ENCODE assay signal across 8 cellular contexts in the genomic region with DNA sequence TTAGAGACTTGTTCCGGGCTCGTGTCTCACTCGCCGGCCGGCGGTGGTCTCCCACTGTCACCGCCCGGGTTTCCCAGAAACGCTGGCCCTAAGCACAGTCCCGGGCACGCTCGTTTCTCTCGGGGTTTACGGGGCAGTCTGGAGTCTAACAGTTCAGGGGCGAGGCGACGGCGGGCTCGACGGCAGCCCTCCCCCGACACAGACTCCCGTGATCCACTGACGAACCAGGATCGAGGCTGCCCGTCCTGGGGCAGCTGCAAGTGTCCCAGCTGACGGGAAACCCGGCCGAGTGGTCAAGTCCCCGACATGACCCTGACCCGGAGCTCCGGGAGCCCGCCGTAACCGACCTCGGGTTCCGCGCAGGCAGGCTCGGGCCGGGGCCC. TPM values are rescaled to one million over a fixed set of nuclear protein-coding genes. Genes with fewer than 3 reads are reported as not detected.
DNase-seq lines count a peak whose midpoint lies in the region; ATAC-seq, FAIRE-seq and TF ChIP-seq lines count a peak whose summit lies in the region.

No MANE protein-coding gene starts in this region.

- DNase-seq in adrenal gland = peak in 2 of 7 donors; percentile 55 to 64
- no peak for DNase-seq in HepG2 (ENCODE audit: low spot score)
- DNase-seq in upper lobe of left lung = no peak
- no peak for DNase-seq in NCI-H2081 treated with DMSO at 0.1 percent for 48 hours (lab: John Stamatoyannopoulos, UW)
- DNase-seq in cerebellar nuclear complex (lab: John Stamatoyannopoulos, UW) = no peak
- DNase-seq in EL = no peak

- WGBS in adrenal gland, 4 donors = 0% methylated on average over 6 to 39 of the region's 39 CpGs
- 0% methylated on average over 3 of the region's 39 CpGs for WGBS in HepG2 (ENCODE audit: low lambda C conversion rate)
- WGBS in upper lobe of left lung, 2 donors = 1% methylated on average over 22 of the region's 39 CpGs; no CpG with 5 or more reads in 1 of the 2 donors

- H3K9ac ChIP-seq in HepG2 (ENCODE audit: insufficient read depth, low read depth, low read length) = peak overlapping the region; percentile 94

- H4K20me1 ChIP-seq in HepG2 (ENCODE audit: insufficient read depth, low read length) = peaks cover 21% of the 10 kb centered on the region; the same call in 1 of the 2 replicates

- H3K4me1 ChIP-seq in adrenal gland (replicated peaks in 1 of 2) = peaks cover 20 to 38% of the 10 kb centered on the region in 2 donors
- peaks cover 48% of the 10 kb centered on the region for H3K4me1 ChIP-seq in HepG2 (ENCODE audit: insufficient read depth, low read length)
- peaks cover 37 to 51% (median 38%) of the 10 kb centered on the region in 4 donors for H3K4me1 ChIP-seq in upper lobe of left lung

- POLR2A ChIA-PET in HepG2 (lab: Yijun Ruan, JAX) = interaction anchor here (0.7 to 2.2 kb wide), 13 partner anchors 9 to 272 kb away, joined by 3 to 11 read pairs (median 4); a partner anchor contains a TSS

- in situ Hi-C loops in HepG2 (cut with HindIII; ENCODE audit: extremely low pct_ligation_motif_present, low pct_unique_long_range_greater_than_20kb) = no loop called here

- peak overlapping the region; percentile 62 to 98 (median 78) for H3K4me3 ChIP-seq in adrenal gland
- H3K4me3 ChIP-seq in HepG2 (replicated peaks in 1 of 3; ENCODE audit: insufficient read depth in 1 of 3, low read depth in 2 of 3, low read length in 3 of 3) = peak overlapping the region; percentile 76 to 89 (median 82)
- peak overlapping the region; percentile 73 to 94 (median 83) for H3K4me3 ChIP-seq in upper lobe of left lung

- no TSS peak for BruUV-seq in HepG2 (replicated peaks; lab: Mats Ljungman, UMichigan)

- H3K79me2 ChIP-seq in HepG2 (ENCODE audit: insufficient read depth, low read length) = peaks cover 42% of the 10 kb centered on the region

- CTCF ChIA-PET in HepG2 (lab: Yijun Ruan, JAX; ENCODE audit: low intra/inter-chr PET ratio, low total read pairs) = no interaction called here

- no peak for TF ChIP-seq RAD21 in HepG2 (CRISPR knock-in tag; IDR thresholded peaks at IDR 0.05)

- H3K9me3 ChIP-seq in adrenal gland (replicated peaks in 1 of 3) (no peaks in the 10 kb centered on the region), HepG2 (ENCODE audit: low read length) (no peaks in the 10 kb centered on the region), upper lobe of left lung (no peaks in the 10 kb centered on the region)

- H2AFZ ChIP-seq in HepG2 (ENCODE audit: low read length) = no peak overlapping the region

- no peak for TF ChIP-seq CTCF in adrenal gland (IDR thresholded peaks at IDR 0.05)
- TF ChIP-seq CTCF in HepG2 (CRISPR knock-in tag; IDR thresholded peaks at IDR 0.05) = no peak
- TF ChIP-seq CTCF in upper lobe of left lung (IDR thresholded peaks at IDR 0.05) = peak in 1 of 6 experiments; percentile 5

- intact Hi-C loops in adrenal gland (cut with DNase I) = no loop called here
- intact Hi-C loops in HepG2 (cut with micrococcal nuclease; ENCODE audit: unreplicated experiment) = no loop called here

- H3K27me3 ChIP-seq in adrenal gland (no peaks in the 10 kb centered on the region), HepG2 (ENCODE audit: control insufficient read depth in 1 of 2, insufficient read depth in 2 of 2, low read length in 2 of 2) (no peaks in the 10 kb centered on the region; a peak in 1 of 5 replicates), upper lobe of left lung (no peaks in the 10 kb centered on the region)

- TF ChIP-seq POLR2A in GM18505 (IDR thresholded peaks at IDR 0.05; ENCODE audit: borderline replicate concordance, extremely low read depth, insufficient read depth, insufficient read length) (no peak), adrenal gland (IDR thresholded peaks at IDR 0.05) (no peak), HepG2 (IDR thresholded peaks at IDR 0.05; ENCODE audit: insufficient read depth in 1 of 2, low read depth in 2 of 2, low read length in 2 of 2) (no peak; a peak in 1 of 4 replicates), upper lobe of left lung (IDR thresholded peaks at IDR 0.05) (no peak)

- H3K27ac ChIP-seq in adrenal gland = peak overlapping the region; percentile 30 to 97 (median 74)
- peak overlapping the region; percentile 64 for H3K27ac ChIP-seq in HepG2 (ENCODE audit: extremely low read length, insufficient read depth, low read length)
- peak overlapping the region; percentile 83 to 91 (median 87) for H3K27ac ChIP-seq in upper lobe of left lung

- no peak for TF ChIP-seq EP300 in HepG2 (IDR thresholded peaks at IDR 0.05; ENCODE audit: low read depth in 2 of 2, low read length in 2 of 2)
- no peak for TF ChIP-seq EP300 in HepG2 (CRISPR knock-in tag; IDR thresholded peaks at IDR 0.05; ENCODE audit: borderline replicate concordance)
- no peak for TF ChIP-seq EP300 in upper lobe of left lung (IDR thresholded peaks at IDR 0.05)

- no peak for FAIRE-seq in HepG2 (lab: Jason Lieb, UNC)

- peak overlapping the region; percentile 94 for H3K4me2 ChIP-seq in HepG2 (ENCODE audit: low read depth, low read length)

- peak; percentile 10 for ATAC-seq in GM18505 (IDR thresholded peaks at IDR 0.05; ENCODE audit: unreplicated experiment)
- ATAC-seq in HG03097 (IDR thresholded peaks at IDR 0.05; ENCODE audit: low FRiP score, unreplicated experiment) = peak; percentile 17
- no peak for ATAC-seq in HepG2
- ATAC-seq in upper lobe of left lung (ENCODE audit: low FRiP score in 2 of 2) = no peak

- H3K36me3 ChIP-seq in adrenal gland (replicated peaks in 1 of 2) (no peaks in the 10 kb centered on the region), HepG2 (replicated peaks in 1 of 2; ENCODE audit: control insufficient read depth in 1 of 2, insufficient read depth in 2 of 2, low read length in 2 of 2) (peaks cover 4 to 14% of the 10 kb centered on the region in 2 experiments; a peak in 2 of 5 replicates), upper lobe of left lung (peaks cover 0 to 8% (median 0%) of the 10 kb centered on the region in 4 donors)

RNA-seq across cellular contexts. Expression of a gene that starts 0.5 kb away (rescaled TPM):
- total RNA-seq in adrenal gland (10 to 100 TPM; 41.2 to 56.1 (median 47.0) TPM), HepG2 (2016; rRNA removed; fragmentation: Illumina TruSeq; extraction: Trizol) (22.1 and 29.4 TPM in 2 replicates), upper lobe of left lung (10 to 100 TPM; 41.5 to 88.0 (median 50.5) TPM)
- polyA plus RNA-seq in adrenal gland (10 to 100 TPM; 49.8 to 74.4 (median 55.2) TPM), HepG2 (2011; rRNA removed) (25.4 and 28.8 TPM in 2 replicates)
- total RNA-seq in HepG2 (2016; cell fraction: cytosol; rRNA removed; fragmentation: Illumina TruSeq; extraction: Trizol; ENCODE audit: low read depth) = 19.3 and 24.9 TPM in 2 replicates
- 21.8 and 31.9 TPM in 2 replicates for total RNA-seq in HepG2 (2016; cell fraction: insoluble cytoplasmic fraction; rRNA removed; fragmentation: Illumina TruSeq; extraction: Trizol)
- 32.2 and 38.5 TPM in 2 replicates for total RNA-seq in HepG2 (2016; cell fraction: membrane; rRNA removed; fragmentation: Illumina TruSeq; extraction: Trizol)
- total RNA-seq in HepG2 (2016; cell fraction: nucleus; rRNA removed; fragmentation: Illumina TruSeq; extraction: Trizol) = 23.9 and 27.0 TPM in 2 replicates
- polyA plus RNA-seq in HepG2 (2011; cell fraction: cytosol; rRNA removed) = 25.8 and 32.1 TPM in 2 replicates
- polyA plus RNA-seq in HepG2 (2011; cell fraction: nucleus; rRNA removed) = 48.5 and 56.3 TPM in 2 replicates
- 31.0 and 32.3 TPM in 2 replicates for polyA plus RNA-seq in HepG2 (2012)
- 26.4 and 36.1 TPM in 2 replicates for polyA plus RNA-seq in HepG2 (2016; cell fraction: cytosol; fragmentation: Illumina TruSeq; extraction: Trizol; ENCODE audit: low read depth)
- polyA plus RNA-seq in HepG2 (2016; cell fraction: insoluble cytoplasmic fraction; fragmentation: Illumina TruSeq; extraction: Trizol; ENCODE audit: low read depth) = 38.0 and 48.6 TPM in 2 replicates
- polyA plus RNA-seq in HepG2 (2016; cell fraction: membrane; fragmentation: Illumina TruSeq; extraction: Trizol; ENCODE audit: low read depth) = 40.9 and 46.8 TPM in 2 replicates
- polyA plus RNA-seq in HepG2 (2016; cell fraction: nucleus; fragmentation: Illumina TruSeq; extraction: Trizol; ENCODE audit: insufficient read depth, low read depth) = 70.6 and 77.2 TPM in 2 replicates
- 19.8 and 25.0 TPM in 2 replicates for polyA minus RNA-seq in HepG2 (2011; rRNA and poly(A)+ RNA removed; ENCODE audit: low replicate concordance)
- polyA minus RNA-seq in HepG2 (2011; cell fraction: cytosol; rRNA and poly(A)+ RNA removed) = 15.5 and 16.0 TPM in 2 replicates
- polyA minus RNA-seq in HepG2 (2011; cell fraction: nucleus; rRNA and poly(A)+ RNA removed) = 18.6 and 26.4 TPM in 2 replicates

RNA-seq across cellular contexts. Expression of a gene that starts 7.1 kb away (rescaled TPM):
- total RNA-seq in adrenal gland (10 to 100 TPM in 1 of 8 donors, 1 to 10 TPM in 7; 1.1 to 22.4 (median 4.1) TPM), HepG2 (2016; rRNA removed; fragmentation: Illumina TruSeq; extraction: Trizol) (0.93 and 2.6 TPM in 2 replicates), upper lobe of left lung (10 to 100 TPM in 1 of 6 donors, 1 to 10 TPM in 4, under 1 TPM in 1; 0.91 to 17.8 (median 2.7) TPM)
- polyA plus RNA-seq in adrenal gland (10 to 100 TPM in 2 of 3 donors, under 1 TPM in 1; 0.18 to 53.6 (median 31.8) TPM), HepG2 (2011; rRNA removed) (2.3 and 4.7 TPM in 2 replicates)
- total RNA-seq in HepG2 (2016; cell fraction: cytosol; rRNA removed; fragmentation: Illumina TruSeq; extraction: Trizol; ENCODE audit: low read depth) = 1.3 and 1.5 TPM in 2 replicates
- 0.73 and 3.1 TPM in 2 replicates for total RNA-seq in HepG2 (2016; cell fraction: insoluble cytoplasmic fraction; rRNA removed; fragmentation: Illumina TruSeq; extraction: Trizol)
- 1.5 and 1.9 TPM in 2 replicates for total RNA-seq in HepG2 (2016; cell fraction: membrane; rRNA removed; fragmentation: Illumina TruSeq; extraction: Trizol)
- total RNA-seq in HepG2 (2016; cell fraction: nucleus; rRNA removed; fragmentation: Illumina TruSeq; extraction: Trizol) = 3.1 and 3.8 TPM in 2 replicates
- polyA plus RNA-seq in HepG2 (2011; cell fraction: cytosol; rRNA removed) = 0.92 and 1.7 TPM in 2 replicates
- 68.0 and 74.7 TPM in 2 replicates for polyA plus RNA-seq in HepG2 (2011; cell fraction: nucleus; rRNA removed)
- polyA plus RNA-seq in HepG2 (2012) = 1.8 and 2.2 TPM in 2 replicates
- polyA plus RNA-seq in HepG2 (2016; cell fraction: cytosol; fragmentation: Illumina TruSeq; extraction: Trizol; ENCODE audit: low read depth) = 1.1 and 1.2 TPM in 2 replicates
- polyA plus RNA-seq in HepG2 (2016; cell fraction: insoluble cytoplasmic fraction; fragmentation: Illumina TruSeq; extraction: Trizol; ENCODE audit: low read depth) = 0.84 and 1.3 TPM in 2 replicates
- polyA plus RNA-seq in HepG2 (2016; cell fraction: membrane; fragmentation: Illumina TruSeq; extraction: Trizol; ENCODE audit: low read depth) = 0.98 and 1.3 TPM in 2 replicates
- polyA plus RNA-seq in HepG2 (2016; cell fraction: nucleus; fragmentation: Illumina TruSeq; extraction: Trizol; ENCODE audit: insufficient read depth, low read depth) = 12.7 and 13.3 TPM in 2 replicates
- polyA minus RNA-seq in HepG2 (2011; rRNA and poly(A)+ RNA removed; ENCODE audit: low replicate concordance) = 0.30 and 1.8 TPM in 2 replicates
- 0.59 and 1.4 TPM in 2 replicates for polyA minus RNA-seq in HepG2 (2011; cell fraction: cytosol; rRNA and poly(A)+ RNA removed)
- polyA minus RNA-seq in HepG2 (2011; cell fraction: nucleus; rRNA and poly(A)+ RNA removed) = 1.9 and 2.9 TPM in 2 replicates

RNA-seq across cellular contexts. Expression of a gene that starts 26.6 kb away (rescaled TPM):
- 1 to 10 TPM in 4 of 8 donors, under 1 TPM in 2, not detected in 2; 0.28 to 2.6 (median 1.2) TPM for total RNA-seq in adrenal gland
- polyA plus RNA-seq in adrenal gland = 1 to 10 TPM in 2 of 3 donors, not detected in 1; 3.0 to 4.3 TPM
- total RNA-seq in HepG2 (2016; rRNA removed; fragmentation: Illumina TruSeq; extraction: Trizol) = 0.29 and 0.64 TPM in 2 replicates
- total RNA-seq in HepG2 (2016; cell fraction: cytosol; rRNA removed; fragmentation: Illumina TruSeq; extraction: Trizol; ENCODE audit: low read depth) = 0.88 and 0.91 TPM in 2 replicates
- 1.0 TPM in 1 of 2 replicates, not detected in the other for total RNA-seq in HepG2 (2016; cell fraction: insoluble cytoplasmic fraction; rRNA removed; fragmentation: Illumina TruSeq; extraction: Trizol)
- total RNA-seq in HepG2 (2016; cell fraction: membrane; rRNA removed; fragmentation: Illumina TruSeq; extraction: Trizol) = 0.28 and 0.80 TPM in 2 replicates
- total RNA-seq in HepG2 (2016; cell fraction: nucleus; rRNA removed; fragmentation: Illumina TruSeq; extraction: Trizol) = 0.87 TPM in 1 of 2 replicates, not detected in the other
- 0.18 and 0.29 TPM in 2 replicates for polyA plus RNA-seq in HepG2 (2011; rRNA removed)
- polyA plus RNA-seq in HepG2 (2011; cell fraction: cytosol; rRNA removed) = 0.11 and 0.21 TPM in 2 replicates
- 4.1 and 5.2 TPM in 2 replicates for polyA plus RNA-seq in HepG2 (2011; cell fraction: nucleus; rRNA removed)
- 1.6 and 2.0 TPM in 2 replicates for polyA plus RNA-seq in HepG2 (2012)
- polyA plus RNA-seq in HepG2 (2016; cell fraction: cytosol; fragmentation: Illumina TruSeq; extraction: Trizol; ENCODE audit: low read depth) = 0.28 and 0.32 TPM in 2 replicates
- not detected in 2 replicates for polyA plus RNA-seq in HepG2 (2016; cell fraction: insoluble cytoplasmic fraction; fragmentation: Illumina TruSeq; extraction: Trizol; ENCODE audit: low read depth)
- not detected in 2 replicates for polyA plus RNA-seq in HepG2 (2016; cell fraction: membrane; fragmentation: Illumina TruSeq; extraction: Trizol; ENCODE audit: low read depth)
- 2.7 and 4.3 TPM in 2 replicates for polyA plus RNA-seq in HepG2 (2016; cell fraction: nucleus; fragmentation: Illumina TruSeq; extraction: Trizol; ENCODE audit: insufficient read depth, low read depth)
- polyA minus RNA-seq in HepG2 (2011; rRNA and poly(A)+ RNA removed; ENCODE audit: low replicate concordance) = 0.36 and 0.40 TPM in 2 replicates
- polyA minus RNA-seq in HepG2 (2011; cell fraction: cytosol; rRNA and poly(A)+ RNA removed) = not detected in 2 replicates
- polyA minus RNA-seq in HepG2 (2011; cell fraction: nucleus; rRNA and poly(A)+ RNA removed) = not detected in 2 replicates
- 1 to 10 TPM in 4 of 6 donors, not detected in 2; 1.9 to 6.3 (median 2.8) TPM for total RNA-seq in upper lobe of left lung

RNA-seq across cellular contexts. Expression of a gene that starts 34.6 kb away (rescaled TPM):
- total RNA-seq in adrenal gland (10 to 100 TPM; 19.6 to 81.5 (median 40.8) TPM), HepG2 (2016; rRNA removed; fragmentation: Illumina TruSeq; extraction: Trizol) (16.4 and 29.4 TPM in 2 replicates), upper lobe of left lung (100 to 1,000 TPM in 2 of 6 donors, 10 to 100 TPM in 4; 33.5 to 166 (median 60.1) TPM)
- polyA plus RNA-seq in adrenal gland (100 to 1,000 TPM in 2 of 3 donors, 1 to 10 TPM in 1; 5.0 to 385 (median 138) TPM), HepG2 (2011; rRNA removed) (50.8 and 56.3 TPM in 2 replicates)
- 10.4 and 10.9 TPM in 2 replicates for total RNA-seq in HepG2 (2016; cell fraction: cytosol; rRNA removed; fragmentation: Illumina TruSeq; extraction: Trizol; ENCODE audit: low read depth)
- total RNA-seq in HepG2 (2016; cell fraction: insoluble cytoplasmic fraction; rRNA removed; fragmentation: Illumina TruSeq; extraction: Trizol) = 13.5 and 33.2 TPM in 2 replicates
- total RNA-seq in HepG2 (2016; cell fraction: membrane; rRNA removed; fragmentation: Illumina TruSeq; extraction: Trizol) = 10.5 and 11.3 TPM in 2 replicates
- 35.1 and 37.0 TPM in 2 replicates for total RNA-seq in HepG2 (2016; cell fraction: nucleus; rRNA removed; fragmentation: Illumina TruSeq; extraction: Trizol)
- polyA plus RNA-seq in HepG2 (2011; cell fraction: cytosol; rRNA removed) = 13.0 and 18.3 TPM in 2 replicates
- polyA plus RNA-seq in HepG2 (2011; cell fraction: nucleus; rRNA removed) = 917 and 1,082 TPM in 2 replicates
- 32.6 and 50.5 TPM in 2 replicates for polyA plus RNA-seq in HepG2 (2012)
- polyA plus RNA-seq in HepG2 (2016; cell fraction: cytosol; fragmentation: Illumina TruSeq; extraction: Trizol; ENCODE audit: low read depth) = 2.3 and 2.4 TPM in 2 replicates
- 11.7 and 14.4 TPM in 2 replicates for polyA plus RNA-seq in HepG2 (2016; cell fraction: insoluble cytoplasmic fraction; fragmentation: Illumina TruSeq; extraction: Trizol; ENCODE audit: low read depth)
- 6.7 and 8.0 TPM in 2 replicates for polyA plus RNA-seq in HepG2 (2016; cell fraction: membrane; fragmentation: Illumina TruSeq; extraction: Trizol; ENCODE audit: low read depth)
- polyA plus RNA-seq in HepG2 (2016; cell fraction: nucleus; fragmentation: Illumina TruSeq; extraction: Trizol; ENCODE audit: insufficient read depth, low read depth) = 144 and 162 TPM in 2 replicates
- 19.2 and 70.6 TPM in 2 replicates for polyA minus RNA-seq in HepG2 (2011; rRNA and poly(A)+ RNA removed; ENCODE audit: low replicate concordance)
- polyA minus RNA-seq in HepG2 (2011; cell fraction: cytosol; rRNA and poly(A)+ RNA removed) = 16.2 and 18.0 TPM in 2 replicates
- polyA minus RNA-seq in HepG2 (2011; cell fraction: nucleus; rRNA and poly(A)+ RNA removed) = 47.0 and 52.1 TPM in 2 replicates

RNA-seq across cellular contexts. Expression of a gene that starts 35.3 kb away (rescaled TPM):
- total RNA-seq in adrenal gland (10 to 100 TPM; 14.2 to 43.8 (median 26.1) TPM), HepG2 (2016; rRNA removed; fragmentation: Illumina TruSeq; extraction: Trizol) (21.7 and 22.2 TPM in 2 replicates), upper lobe of left lung (10 to 100 TPM; 16.8 to 38.8 (median 23.0) TPM)
- polyA plus RNA-seq in adrenal gland (10 to 100 TPM in 2 of 3 donors, 1 to 10 TPM in 1; 2.5 to 43.4 (median 32.2) TPM), HepG2 (2011; rRNA removed) (8.3 and 9.8 TPM in 2 replicates)
- total RNA-seq in HepG2 (2016; cell fraction: cytosol; rRNA removed; fragmentation: Illumina TruSeq; extraction: Trizol; ENCODE audit: low read depth) = 24.8 and 28.1 TPM in 2 replicates
- total RNA-seq in HepG2 (2016; cell fraction: insoluble cytoplasmic fraction; rRNA removed; fragmentation: Illumina TruSeq; extraction: Trizol) = 20.1 and 22.6 TPM in 2 replicates
- 31.7 and 36.4 TPM in 2 replicates for total RNA-seq in HepG2 (2016; cell fraction: membrane; rRNA removed; fragmentation: Illumina TruSeq; extraction: Trizol)
- 11.4 and 12.3 TPM in 2 replicates for total RNA-seq in HepG2 (2016; cell fraction: nucleus; rRNA removed; fragmentation: Illumina TruSeq; extraction: Trizol)
- 7.8 and 16.6 TPM in 2 replicates for polyA plus RNA-seq in HepG2 (2011; cell fraction: cytosol; rRNA removed)
- 25.8 and 26.1 TPM in 2 replicates for polyA plus RNA-seq in HepG2 (2011; cell fraction: nucleus; rRNA removed)
- polyA plus RNA-seq in HepG2 (2012) = 3.8 and 6.3 TPM in 2 replicates
- polyA plus RNA-seq in HepG2 (2016; cell fraction: cytosol; fragmentation: Illumina TruSeq; extraction: Trizol; ENCODE audit: low read depth) = 31.1 and 33.4 TPM in 2 replicates
- 23.1 and 24.5 TPM in 2 replicates for polyA plus RNA-seq in HepG2 (2016; cell fraction: insoluble cytoplasmic fraction; fragmentation: Illumina TruSeq; extraction: Trizol; ENCODE audit: low read depth)
- 29.1 and 32.2 TPM in 2 replicates for polyA plus RNA-seq in HepG2 (2016; cell fraction: membrane; fragmentation: Illumina TruSeq; extraction: Trizol; ENCODE audit: low read depth)
- 20.2 and 22.1 TPM in 2 replicates for polyA plus RNA-seq in HepG2 (2016; cell fraction: nucleus; fragmentation: Illumina TruSeq; extraction: Trizol; ENCODE audit: insufficient read depth, low read depth)
- polyA minus RNA-seq in HepG2 (2011; rRNA and poly(A)+ RNA removed; ENCODE audit: low replicate concordance) = 13.5 and 21.4 TPM in 2 replicates
- 5.6 and 5.9 TPM in 2 replicates for polyA minus RNA-seq in HepG2 (2011; cell fraction: cytosol; rRNA and poly(A)+ RNA removed)
- polyA minus RNA-seq in HepG2 (2011; cell fraction: nucleus; rRNA and poly(A)+ RNA removed) = 6.5 and 9.0 TPM in 2 replicates

Comparison
In these comparisons a context has a peak if more than half of its experiments do, and no peak if none do; other contexts are left out.
1. ATAC-seq: peak in GM18505 (single experiment) and HG03097 (single experiment); none in HepG2 (single experiment) and upper lobe of left lung (0 of 2).
2. Peak in every context shown above with its lines, with median percentiles within 50 percentile points of each other: H3K27ac ChIP-seq and H3K4me3 ChIP-seq.